ENCODE assay signal across 13 cellular contexts in the genomic region with DNA sequence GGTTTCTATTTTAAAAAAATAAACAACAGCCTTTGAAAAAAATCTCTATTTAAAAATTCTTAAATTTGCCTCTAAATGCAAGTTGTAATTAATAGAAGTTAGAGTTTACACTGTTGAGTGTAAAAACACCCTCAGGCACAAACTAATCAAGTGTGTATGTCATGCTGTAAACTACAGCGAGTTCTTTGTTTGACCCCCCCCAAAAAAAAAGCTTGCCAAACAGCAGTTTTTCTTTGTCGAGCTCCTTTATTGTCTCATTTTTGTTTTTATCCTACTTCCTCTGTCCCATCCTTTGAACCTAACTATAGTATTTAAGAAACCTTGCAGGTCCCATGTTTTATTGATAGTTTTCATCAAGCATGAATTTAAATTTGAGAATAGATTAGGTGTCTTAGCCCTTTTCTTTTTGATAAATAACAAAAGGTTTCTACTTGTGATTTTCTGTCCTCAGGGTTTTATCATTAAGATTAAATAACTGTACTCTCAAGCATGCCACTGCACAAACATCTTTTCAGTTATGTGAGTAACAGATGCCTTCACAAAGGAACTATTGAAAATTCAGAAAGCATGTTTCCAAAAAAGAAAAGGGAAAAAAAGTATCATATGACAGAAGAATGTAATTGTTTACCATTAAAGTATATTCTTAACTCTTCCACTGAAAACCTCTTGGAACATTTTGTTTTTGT.
DNase-seq lines count a peak whose midpoint lies in the region; ATAC-seq and TF ChIP-seq lines count a peak whose summit lies in the region.
"Had no signal": no experiment of that assay in that cellular context is flagged by ENCODE, and none has a peak within 500 bp of the region (broad histone marks: within the 10 kb centered on the region; RNA-seq: fewer than 3 reads in every experiment).

No MANE protein-coding gene starts in this region.

- H3K27ac ChIP-seq in left ventricle myocardium inferior (replicated peaks), result peak overlapping the region; percentile 55
- H3K27ac ChIP-seq in vagina, result peak overlapping the region; percentile 66
- H3K27ac ChIP-seq: HL-60 had no signal

- POLR2A ChIA-PET in activated naive CD8-positive, alpha-beta T cell treated with anti-CD3 and anti-CD28 coated beads, Interleukin-2, amount 10 ng/mL, durations not matched to agents 7 days and 5 days (lab: Charles Lee), result interaction anchor here (1.0 to 1.2 kb wide), 3 partner anchors 10 to 106 kb away, joined by 4 to 5 read pairs (median 4); no protein-coding TSS in a partner anchor
- POLR2A ChIA-PET in naive thymus-derived CD8-positive, alpha-beta T cell (lab: Charles Lee), result no interaction called here

- peaks cover 61% of the 10 kb centered on the region for H3K36me3 Mint-ChIP-seq in activated naive CD8-positive, alpha-beta T cell treated with anti-CD3 and anti-CD28 coated beads, Interleukin-2, amount 10 ng/mL, durations not matched to agents 7 days and 5 days
- peaks cover 4 to 25% (median 16%) of the 10 kb centered on the region in 3 donors for H3K36me3 Mint-ChIP-seq in naive thymus-derived CD8-positive, alpha-beta T cell

- H3K9me3 Mint-ChIP-seq in activated naive CD8-positive, alpha-beta T cell treated with anti-CD3 and anti-CD28 coated beads, Interleukin-2, amount 10 ng/mL, durations not matched to agents 7 days and 5 days, result peaks cover 9% of the 10 kb centered on the region
- peaks cover 0 to 6% (median 0%) of the 10 kb centered on the region in 9 donors for H3K9me3 Mint-ChIP-seq in naive thymus-derived CD8-positive, alpha-beta T cell

- no peak for TF ChIP-seq CTCF in left ventricle myocardium inferior (IDR thresholded peaks at IDR 0.05; ENCODE audit: borderline replicate concordance)
- TF ChIP-seq CTCF in vagina (IDR thresholded peaks at IDR 0.05), result no peak

- H3K27me3 ChIP-seq in left ventricle myocardium inferior (ENCODE audit: low read depth) (no peaks in the 10 kb centered on the region), vagina (no peaks in the 10 kb centered on the region)
- H3K27me3 ChIP-seq: BLaER1 treated with 17β-estradiol and CSF1 and Interleukin-3, amounts not matched to agents 10 nM and 100 nM had no signal

- H3K27ac Mint-ChIP-seq in activated naive CD8-positive, alpha-beta T cell treated with anti-CD3 and anti-CD28 coated beads, Interleukin-2, amount 10 ng/mL, durations not matched to agents 7 days and 5 days, result peak overlapping the region; percentile 32
- H3K27ac Mint-ChIP-seq in naive thymus-derived CD8-positive, alpha-beta T cell, result peak overlapping the region in 7 of 10 donors; percentile 6 to 73 (median 35)

- H3K4me3 ChIP-seq in left ventricle myocardium inferior, result no peak overlapping the region
- no peak overlapping the region for H3K4me3 ChIP-seq in vagina
- H3K4me3 ChIP-seq: BLaER1 treated with 17β-estradiol and CSF1 and Interleukin-3, amounts not matched to agents 10 nM and 100 nM had no signal

- no peak for ATAC-seq in left ventricle myocardium superior
- no peak for ATAC-seq in activated naive CD8-positive, alpha-beta T cell treated with anti-CD3 and anti-CD28 coated beads, Interleukin-2, amount 10 ng/mL, durations not matched to agents 7 days and 5 days (ENCODE audit: low read depth)
- ATAC-seq in naive thymus-derived CD8-positive, alpha-beta T cell, result no peak
- no peak for ATAC-seq in GM21786 (IDR thresholded peaks at IDR 0.05; ENCODE audit: unreplicated experiment)

- intact Hi-C loops in left ventricle myocardium inferior (cut with micrococcal nuclease) (no loop called here), left ventricle myocardium superior (cut with micrococcal nuclease) (no loop called here), vagina (cut with DNase I) (no loop called here)

- no peak for DNase-seq in left ventricle myocardium inferior
- no peak for DNase-seq in left ventricle myocardium superior
- DNase-seq in activated naive CD8-positive, alpha-beta T cell treated with anti-CD3 and anti-CD28 coated beads, Interleukin-2, amount 10 ng/mL, durations not matched to agents 7 days and 5 days, result no peak
- no peak for DNase-seq in naive thymus-derived CD8-positive, alpha-beta T cell
- DNase-seq in vagina (ENCODE audit: extremely low spot score in 2 of 2), result no peak
- DNase-seq in DMS53 (lab: John Stamatoyannopoulos, UW), result no peak
- no peak for DNase-seq in kidney tubule cell (ENCODE audit: low spot score)
- DNase-seq: activated effector memory CD4-positive, alpha-beta T cell treated with anti-CD3 and anti-CD28 coated beads, Interleukin-2, amount 50 U/mL, for 16 hours; NCI-H1092; stimulated activated CD4-positive, alpha-beta T cell treated with anti-CD3 and anti-CD28 coated beads, Interleukin-2, amount 100 ng/mL, for 48 hours had no signal

- H3K36me3 ChIP-seq in left ventricle myocardium inferior (peaks cover 23% of the 10 kb centered on the region), vagina (peaks cover 0 to 35% of the 10 kb centered on the region in 2 donors)

- peaks cover 55% of the 10 kb centered on the region for H3K4me1 Mint-ChIP-seq in activated naive CD8-positive, alpha-beta T cell treated with anti-CD3 and anti-CD28 coated beads, Interleukin-2, amount 10 ng/mL, durations not matched to agents 7 days and 5 days
- peaks cover 24 to 57% (median 35%) of the 10 kb centered on the region in 4 donors for H3K4me1 Mint-ChIP-seq in naive thymus-derived CD8-positive, alpha-beta T cell

- H3K4me1 ChIP-seq in left ventricle myocardium inferior, result peaks cover 96% of the 10 kb centered on the region
- H3K4me1 ChIP-seq in vagina, result peaks cover 100% of the 10 kb centered on the region

- H3K9me3 ChIP-seq in left ventricle myocardium inferior (replicated peaks) (no peaks in the 10 kb centered on the region), vagina (no peaks in the 10 kb centered on the region)

- TF ChIP-seq POLR2A in vagina (IDR thresholded peaks at IDR 0.05), result no peak

- no peak overlapping the region for H3K4me3 Mint-ChIP-seq in activated naive CD8-positive, alpha-beta T cell treated with anti-CD3 and anti-CD28 coated beads, Interleukin-2, amount 10 ng/mL, durations not matched to agents 7 days and 5 days
- no peak overlapping the region for H3K4me3 Mint-ChIP-seq in naive thymus-derived CD8-positive, alpha-beta T cell

- H3K27me3 Mint-ChIP-seq in activated naive CD8-positive, alpha-beta T cell treated with anti-CD3 and anti-CD28 coated beads, Interleukin-2, amount 10 ng/mL, durations not matched to agents 7 days and 5 days, result no peaks in the 10 kb centered on the region
- H3K27me3 Mint-ChIP-seq in naive thymus-derived CD8-positive, alpha-beta T cell, result no peaks in the 10 kb centered on the region
